16 cellular contexts compared by ENCODE assay signal in genomic region chr3:11385908-11386307, GRCh38.
DNase-seq lines count a peak whose midpoint lies in the region; ATAC-seq and TF ChIP-seq lines count a peak whose summit lies in the region.
"Had no signal": no experiment of that assay in that cellular context is flagged by ENCODE, and none has a peak within 500 bp of the region (broad histone marks: within the 10 kb centered on the region; RNA-seq: fewer than 3 reads in every experiment).

No MANE protein-coding gene starts in this region.

- no peaks in the 10 kb centered on the region for H3K79me1 ChIP-seq in mesendoderm (ENCODE audit: low read length)

- H3K27me3 Mint-ChIP-seq in chondrocyte (ENCODE audit: low read depth) (no peaks in the 10 kb centered on the region), neural progenitor cell (ENCODE audit: insufficient read depth, low read depth) (no peaks in the 10 kb centered on the region)
- H3K27me3 Mint-ChIP-seq: activated B cell treated with CpG ODN at 0.5 μM for 24 hours had no signal

- H2AK5ac ChIP-seq in mesendoderm (ENCODE audit: low read length) = no peak overlapping the region

- H3K56ac ChIP-seq in mesendoderm (ENCODE audit: low read length) = no peak overlapping the region

- H3K36me3 ChIP-seq in MG63 (no peaks in the 10 kb centered on the region), mesendoderm (ENCODE audit: control insufficient read depth, insufficient read depth, low read length) (no peaks in the 10 kb centered on the region), neural progenitor cell (no peaks in the 10 kb centered on the region)

- H4K5ac ChIP-seq in mesendoderm (ENCODE audit: low read length) = no peak overlapping the region

- H3K4me1 ChIP-seq in mesendoderm (ENCODE audit: control insufficient read depth, low read depth, low read length) (no peaks in the 10 kb centered on the region), neural progenitor cell (peaks cover 11% of the 10 kb centered on the region)
- H3K4me1 ChIP-seq: parathyroid adenoma had no signal

- no peak overlapping the region for H3K27ac ChIP-seq in mesendoderm (ENCODE audit: low read depth, low read length)
- no peak overlapping the region for H3K27ac ChIP-seq in neural progenitor cell
- H3K27ac ChIP-seq: parathyroid adenoma had no signal

- H2BK15ac ChIP-seq in mesendoderm (replicated peaks; ENCODE audit: low read depth) = no peak overlapping the region

- H3K27me3 ChIP-seq in MG63 (no peaks in the 10 kb centered on the region), mesendoderm (ENCODE audit: insufficient read depth, low read length, poor library complexity) (no peaks in the 10 kb centered on the region), neural progenitor cell (no peaks in the 10 kb centered on the region)

- TF ChIP-seq CTCF in chondrocyte (IDR thresholded peaks at IDR 0.05) (no peak), neural progenitor cell (IDR thresholded peaks at IDR 0.05) (no peak)

- H3K9me3 Mint-ChIP-seq in chondrocyte (ENCODE audit: low read depth) (no peaks in the 10 kb centered on the region), neural progenitor cell (no peaks in the 10 kb centered on the region)
- H3K9me3 Mint-ChIP-seq: activated B cell treated with CpG ODN at 0.5 μM for 24 hours had no signal

- H3K23ac ChIP-seq in mesendoderm (ENCODE audit: low read length) = no peak overlapping the region

- H3K4ac ChIP-seq in mesendoderm (ENCODE audit: low read depth, low read length) = no peak overlapping the region

- H3K9ac ChIP-seq in mesendoderm (ENCODE audit: low read length) (no peak overlapping the region), neural progenitor cell (no peak overlapping the region)
- H3K9ac ChIP-seq: parathyroid adenoma had no signal

- H3K79me2 ChIP-seq in mesendoderm (ENCODE audit: control insufficient read depth, insufficient read depth, low read length) (no peaks in the 10 kb centered on the region), neural progenitor cell (ENCODE audit: low read depth) (no peaks in the 10 kb centered on the region)

- no peak overlapping the region for H3K4me2 ChIP-seq in mesendoderm (ENCODE audit: low read length)
- no peak overlapping the region for H3K4me2 ChIP-seq in neural progenitor cell

- H3K9me3 ChIP-seq in MG63 (no peaks in the 10 kb centered on the region), neural progenitor cell (ENCODE audit: low read depth) (no peaks in the 10 kb centered on the region)
- H3K9me3 ChIP-seq: Caco-2 had no signal

- no peak overlapping the region for H3K18ac ChIP-seq in mesendoderm (ENCODE audit: low read length)

- H3K4me3 ChIP-seq in MG63 = no peak overlapping the region
- H3K4me3 ChIP-seq in mesendoderm (ENCODE audit: low read length) = no peak overlapping the region
- H3K4me3 ChIP-seq in neural progenitor cell = no peak overlapping the region
- H3K4me3 ChIP-seq: lung had no signal

- H2BK120ac ChIP-seq in mesendoderm (ENCODE audit: low read depth, low read length) = no peak overlapping the region

- H4K20me1 ChIP-seq in neural progenitor cell (ENCODE audit: low read depth) = no peaks in the 10 kb centered on the region

- no peak overlapping the region for H3K4me3 Mint-ChIP-seq in chondrocyte (ENCODE audit: unreplicated experiment)
- no peak overlapping the region for H3K4me3 Mint-ChIP-seq in neural progenitor cell
- H3K4me3 Mint-ChIP-seq: activated B cell treated with CpG ODN at 0.5 μM for 24 hours had no signal

- H3F3A ChIP-seq in neural progenitor cell (ENCODE audit: low read depth) = no peaks in the 10 kb centered on the region

- no CpG with 5 or more reads among the region's 3 CpGs for WGBS in mesendoderm (ENCODE audit: extremely low coverage, insufficient coverage, low lambda C conversion rate)

- H4K8ac ChIP-seq in mesendoderm (ENCODE audit: low read depth, low read length) = no peak overlapping the region

- no peaks in the 10 kb centered on the region for H3K36me3 Mint-ChIP-seq in chondrocyte (ENCODE audit: low read depth)
- H3K36me3 Mint-ChIP-seq in neural progenitor cell = peaks cover 3% of the 10 kb centered on the region

- no peak overlapping the region for H2AFZ ChIP-seq in neural progenitor cell (replicated peaks)
- H2AFZ ChIP-seq: parathyroid adenoma had no signal

- DNase-seq in A172 (ENCODE audit: low spot score) (peak; percentile 94), MG63 (peak; percentile 73), chondrocyte (ENCODE audit: low spot score) (no peak), mesendoderm (peak; percentile 6), neural progenitor cell (ENCODE audit: low spot score) (no peak)
- DNase-seq: activated B cell treated with CpG ODN at 0.5 μM for 24 hours, Caco-2, cerebellar nuclear complex, hippocampal formation, NCI-H2171 had no signal

- H3K4me1 Mint-ChIP-seq in chondrocyte (ENCODE audit: low read depth) = peaks cover 61% of the 10 kb centered on the region
- H3K4me1 Mint-ChIP-seq in neural progenitor cell = peaks cover 30% of the 10 kb centered on the region
- H3K4me1 Mint-ChIP-seq: activated B cell treated with CpG ODN at 0.5 μM for 24 hours had no signal

- H2BK5ac ChIP-seq in mesendoderm (ENCODE audit: low read length) = no peak overlapping the region

- ATAC-seq in HG03025 (IDR thresholded peaks at IDR 0.05; ENCODE audit: low FRiP score, unreplicated experiment) = no peak
- ATAC-seq in HG03571 (IDR thresholded peaks at IDR 0.05; ENCODE audit: unreplicated experiment) = no peak
- ATAC-seq in activated CD4-positive, CD25-positive, alpha-beta regulatory T cell treated with anti-CD3 and anti-CD28 coated beads, Interleukin-2, amount 50 U/mL, for 24 hours = no peak
- ATAC-seq: HCT116 had no signal

- H3K27ac Mint-ChIP-seq in chondrocyte (ENCODE audit: unreplicated experiment) (peak overlapping the region; percentile 58), neural progenitor cell (no peak overlapping the region)
- H3K27ac Mint-ChIP-seq: activated B cell treated with CpG ODN at 0.5 μM for 24 hours had no signal

Comparison
In these comparisons a context has a peak if more than half of its experiments do, and no peak if none do; other contexts are left out.
1. DNase-seq: peak in A172 (single experiment), MG63 (single experiment) and mesendoderm (single experiment); none in chondrocyte (single experiment) and neural progenitor cell (single experiment).